ENCODE assay signal across 8 cellular contexts in genomic region chr5:36870399-36871040, GRCh38. TPM values are rescaled to one million over a fixed set of nuclear protein-coding genes. Genes with fewer than 3 reads are reported as not detected.
DNase-seq lines count a peak whose midpoint lies in the region; ATAC-seq and TF ChIP-seq lines count a peak whose summit lies in the region.

No MANE protein-coding gene starts in this region.

- peaks cover 61% of the 10 kb centered on the region for H3K79me2 ChIP-seq in neural cell (replicated peaks; ENCODE audit: insufficient read depth, low read length)

- no peak overlapping the region for H2AFZ ChIP-seq in neural cell (ENCODE audit: low read depth, low read length)

- no peak overlapping the region for H3K27ac ChIP-seq in esophagus muscularis mucosa (replicated peaks in 1 of 4)
- no peak overlapping the region for H3K27ac ChIP-seq in neural cell (ENCODE audit: low read length)

- WGBS in esophagus muscularis mucosa: 59% methylated on average over 2 of the region's 2 CpGs

- H3F3A ChIP-seq in neural cell (ENCODE audit: insufficient read depth, low read length, poor library complexity, severe bottlenecking): no peaks in the 10 kb centered on the region

- peak; percentile 85 for ATAC-seq in GM18868 (IDR thresholded peaks at IDR 0.05; ENCODE audit: unreplicated experiment)
- peak; percentile 76 for ATAC-seq in HG03025 (IDR thresholded peaks at IDR 0.05; ENCODE audit: low FRiP score, unreplicated experiment)

- no peak overlapping the region for H3K4me3 ChIP-seq in BJ (ENCODE audit: low read depth, low read length)
- H3K4me3 ChIP-seq in esophagus muscularis mucosa: no peak overlapping the region
- no peak overlapping the region for H3K4me3 ChIP-seq in neural cell (ENCODE audit: low read length)

- H3K4me2 ChIP-seq in neural cell (ENCODE audit: low read length): no peak overlapping the region

- TF ChIP-seq EP300 in esophagus muscularis mucosa (IDR thresholded peaks at IDR 0.05): no peak
- TF ChIP-seq EP300 in neural cell (conservative IDR thresholded peaks at IDR 0.05; ENCODE audit: poor library complexity, severe bottlenecking): no peak

- H4K20me1 ChIP-seq in neural cell (ENCODE audit: insufficient read depth): peaks cover 4% of the 10 kb centered on the region

- peaks cover 11 to 37% (median 30%) of the 10 kb centered on the region in 4 donors for H3K4me1 ChIP-seq in esophagus muscularis mucosa

- CTCF ChIA-PET in BJ (lab: Yijun Ruan, JAX): interaction anchor here (0.7 to 1.7 kb wide), 6 partner anchors 13 to 139 kb away, joined by 3 to 5 read pairs (median 3); no protein-coding TSS in a partner anchor

- H3K9ac ChIP-seq in neural cell (ENCODE audit: low read length): no peak overlapping the region

- TF ChIP-seq POLR2A in esophagus muscularis mucosa (IDR thresholded peaks at IDR 0.05; ENCODE audit: low read depth): no peak

- intact Hi-C loops in esophagus muscularis mucosa (cut with DNase I): loop anchor here (2.0 kb wide), 1 partner anchor 132 kb away; no protein-coding TSS in a partner anchor

- no peaks in the 10 kb centered on the region for H3K9me2 ChIP-seq in neural cell (ENCODE audit: insufficient read depth, low read length)

- DNase-seq in BJ (ENCODE audit: low read depth) (no peak), NCI-H146 treated with DMSO at 0.1 percent for 48 hours (lab: John Stamatoyannopoulos, UW; ENCODE audit: unreplicated experiment) (peak; percentile 77), SKM-1 treated with dmso at 0.1 percent for 144 hours (lab: John Stamatoyannopoulos, UW; ENCODE audit: unreplicated experiment) (peak; percentile 80), esophagus muscularis mucosa (ENCODE audit: extremely low spot score) (no peak)
- DNase-seq in stimulated activated CD4-positive, alpha-beta T cell treated with anti-CD3 and anti-CD28 coated beads, Interleukin-4, amount 100 ng/mL, for 4 hours: no peak

- H3K27me3 ChIP-seq in BJ (ENCODE audit: control insufficient read depth, insufficient read depth, low read length) (no peaks in the 10 kb centered on the region), esophagus muscularis mucosa (no peaks in the 10 kb centered on the region), neural cell (ENCODE audit: insufficient read depth, low read depth, low read length) (no peaks in the 10 kb centered on the region)

- TF ChIP-seq RAD21 in neural cell (conservative IDR thresholded peaks at IDR 0.05): peak; percentile 76

- H3K9me3 ChIP-seq in esophagus muscularis mucosa (no peaks in the 10 kb centered on the region), neural cell (ENCODE audit: low read length) (no peaks in the 10 kb centered on the region)

- H3K36me3 ChIP-seq in BJ (ENCODE audit: control insufficient read depth, insufficient read depth, low read length) (no peaks in the 10 kb centered on the region), esophagus muscularis mucosa (no peaks in the 10 kb centered on the region), neural cell (ENCODE audit: insufficient read depth, low read length) (no peaks in the 10 kb centered on the region)

- POLR2A ChIA-PET in BJ (lab: Charles Lee): no interaction called here

- TF ChIP-seq CTCF in BJ (IDR thresholded peaks at IDR 0.05; ENCODE audit: insufficient read depth, low read depth, low read length): peak; percentile 66
- peak; percentile 65 to 71 (median 70) for TF ChIP-seq CTCF in esophagus muscularis mucosa (IDR thresholded peaks at IDR 0.05)
- TF ChIP-seq CTCF in neural cell (IDR thresholded peaks at IDR 0.05; ENCODE audit: poor library complexity, severe bottlenecking): peak; percentile 80

TF ChIP-seq in neural cell, 6 proteins besides CTCF, POLR2A, EP300 and RAD21:
- no peak for TF ChIP-seq MXI1 (conservative IDR thresholded peaks at IDR 0.05; ENCODE audit: poor library complexity, severe bottlenecking)
- peak; percentile 80 for TF ChIP-seq SMC3 (conservative IDR thresholded peaks at IDR 0.05; ENCODE audit: poor library complexity)
TF ChIP-seq in neural cell: peak in this region for 1.

RNA-seq across cellular contexts. Expression of gene NIPBL, which starts 6.0 kb away (rescaled TPM):
- 25.6 and 30.1 TPM in 2 replicates for polyA plus RNA-seq in BJ (2011; rRNA removed)
- polyA minus RNA-seq in BJ (2011; rRNA and poly(A)+ RNA removed): 62.3 and 72.9 TPM in 2 replicates
- 10 to 100 TPM; 38.9 to 50.3 (median 40.0) TPM for total RNA-seq in esophagus muscularis mucosa
- 23.4 and 27.5 TPM in 2 replicates for polyA plus RNA-seq in neural cell
- polyA minus RNA-seq in neural cell: 103 and 129 TPM in 2 replicates

Comparison
In these comparisons a context has a peak if more than half of its experiments do, and no peak if none do; other contexts are left out.
1. DNase-seq: peak in NCI-H146 treated with DMSO at 0.1 percent for 48 hours (single experiment) and SKM-1 treated with dmso at 0.1 percent for 144 hours (single experiment); none in BJ (single experiment), esophagus muscularis mucosa (single experiment) and stimulated activated CD4-positive, alpha-beta T cell treated with anti-CD3 and anti-CD28 coated beads, Interleukin-4, amount 100 ng/mL, for 4 hours (0 of 2).
2. Peak in every context shown above with its lines, with median percentiles within 50 percentile points of each other: CTCF ChIP-seq.